In the genomic region with DNA sequence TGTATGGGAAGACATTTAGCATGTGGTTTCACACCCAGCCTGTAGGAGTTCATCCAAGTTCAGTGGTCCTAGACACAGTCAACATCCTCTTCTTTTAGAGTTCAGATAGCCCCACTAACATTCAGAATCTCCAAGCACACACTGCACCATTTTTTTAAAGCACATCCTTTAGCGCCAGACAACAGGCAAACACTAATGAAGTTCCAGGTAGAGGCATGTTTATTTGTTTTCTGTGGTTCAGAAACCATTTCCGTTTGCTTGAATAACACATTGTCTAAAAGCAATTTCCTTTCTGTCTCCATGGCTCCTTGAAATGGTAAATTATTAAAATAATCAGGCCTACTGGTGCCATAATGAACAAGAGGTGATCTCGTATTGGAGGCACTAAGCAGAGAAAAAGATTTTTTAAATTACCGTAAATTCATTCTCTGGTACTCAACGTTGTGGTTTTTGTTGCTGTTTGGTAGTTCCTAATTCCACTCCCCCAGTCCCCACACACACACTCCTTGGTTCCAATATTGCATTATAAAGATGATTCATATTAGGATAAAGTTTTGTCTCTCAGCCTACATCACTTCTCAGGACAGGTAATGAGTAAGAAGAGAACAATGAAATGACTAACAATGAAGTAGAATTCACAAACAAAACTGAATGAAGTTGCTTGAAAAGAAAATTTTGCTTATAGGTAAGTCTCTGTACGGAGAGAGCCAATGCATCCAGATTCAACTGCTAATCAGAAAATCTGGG, we compare ENCODE assay signal across 10 cellular contexts.
DNase-seq lines count a peak whose midpoint lies in the region; ATAC-seq, FAIRE-seq and TF ChIP-seq lines count a peak whose summit lies in the region.
"Had no signal": no experiment of that assay in that cellular context is flagged by ENCODE, and none has a peak within 500 bp of the region (broad histone marks: within the 10 kb centered on the region; RNA-seq: fewer than 3 reads in every experiment).

No MANE protein-coding gene starts in this region.

- peak; percentile 64 for ATAC-seq in GM21367 (IDR thresholded peaks at IDR 0.05; ENCODE audit: unreplicated experiment)
- peak; percentile 84 for ATAC-seq in HG03280 (IDR thresholded peaks at IDR 0.05; ENCODE audit: unreplicated experiment)
- no peak for ATAC-seq in Right ventricle myocardium superior (ENCODE audit: poor library complexity)

- no peaks in the 10 kb centered on the region for H3K36me3 ChIP-seq in colonic mucosa
- H3K36me3 ChIP-seq: spleen had no signal

- no peaks in the 10 kb centered on the region for H3K9me3 ChIP-seq in colonic mucosa
- H3K9me3 ChIP-seq: spleen had no signal

- TF ChIP-seq CTCF in epithelial cell of esophagus (IDR thresholded peaks at IDR 0.05; ENCODE audit: insufficient read depth, low read depth, low read length, missing control alignments) = no peak
- TF ChIP-seq CTCF in colonic mucosa (IDR thresholded peaks at IDR 0.05) = no peak

- no peaks in the 10 kb centered on the region for H3K4me1 ChIP-seq in colonic mucosa
- H3K4me1 ChIP-seq: spleen had no signal

- no peak overlapping the region for H3K27ac ChIP-seq in colonic mucosa
- H3K27ac ChIP-seq: spleen had no signal

- peak; percentile 72 for FAIRE-seq in GM18507 (lab: Jason Lieb, UNC)
- FAIRE-seq: islet of Langerhans had no signal

- no peak for DNase-seq in GM18507 (ENCODE audit: extremely low spot score, insufficient read length, low read depth)
- DNase-seq in epithelial cell of esophagus (ENCODE audit: low read depth) = peak; percentile 89
- DNase-seq in colonic mucosa = no peak
- DNase-seq in SHP77 (lab: John Stamatoyannopoulos, UW) = no peak
- DNase-seq in NOMO-1 treated with DMSO at 0.1 percent for 48 hours (lab: John Stamatoyannopoulos, UW; ENCODE audit: unreplicated experiment) = no peak
- no peak for DNase-seq in Right ventricle myocardium superior
- DNase-seq: spleen had no signal

- no peak overlapping the region for H3K9ac ChIP-seq in colonic mucosa (ENCODE audit: low read depth in 2 of 2, low read length in 2 of 2)

- H3K4me3 ChIP-seq in epithelial cell of esophagus (ENCODE audit: low read length) = no peak overlapping the region
- no peak overlapping the region for H3K4me3 ChIP-seq in colonic mucosa
- H3K4me3 ChIP-seq: spleen had no signal

- H3K27me3 ChIP-seq in colonic mucosa = no peaks in the 10 kb centered on the region
- H3K27me3 ChIP-seq: spleen had no signal

- intact Hi-C loops in colonic mucosa (cut with DNase I) = no loop called here
- intact Hi-C loops in Right ventricle myocardium superior (cut with DNase I) = no loop called here
